ENCODE assay signal across 2 cellular contexts in the genomic region with DNA sequence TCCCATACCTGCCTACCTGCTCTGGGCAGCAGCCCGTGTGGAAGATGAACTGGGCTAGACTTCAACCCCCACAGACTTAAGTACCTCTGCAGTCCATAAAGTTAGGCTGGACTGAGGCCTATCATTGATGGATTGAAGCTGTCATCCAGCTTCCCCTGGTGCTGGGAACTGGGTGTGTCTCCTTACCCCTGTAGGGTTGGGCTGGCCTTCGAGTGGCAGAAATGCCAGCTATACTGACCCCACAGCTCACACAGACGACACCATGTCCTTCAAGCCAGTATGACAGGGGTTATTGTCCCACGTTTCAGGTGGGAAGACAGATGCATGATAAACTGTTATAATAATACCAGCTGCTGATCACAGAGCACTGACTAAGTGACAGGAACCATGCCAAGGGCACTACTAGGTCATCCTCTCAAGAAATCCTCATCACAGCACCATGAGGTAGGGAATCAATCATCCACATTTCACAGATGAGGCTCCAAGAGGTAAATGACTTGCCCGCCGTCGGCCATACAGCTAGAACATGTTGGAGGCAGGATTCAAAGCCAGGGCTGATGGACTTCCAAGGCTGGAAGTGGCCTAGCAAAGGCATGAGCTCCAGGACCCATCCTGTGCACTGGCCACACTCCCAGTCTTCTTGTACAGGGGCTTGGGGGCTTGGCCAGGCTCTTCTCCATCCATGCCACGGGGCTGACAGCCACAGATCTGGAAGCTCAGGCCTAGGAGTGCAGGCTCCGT.
TF ChIP-seq lines count a peak whose summit lies in the region.

A gene (minus strand): TSS at position 51 of the 741 bp plus-strand sequence. CDS start 465 bp downstream, outside the sequence.

TF ChIP-seq in HCT116, 20 proteins besides CTCF, POLR2A, EP300 and RAD21:
- TF ChIP-seq JUND (IDR thresholded peaks at IDR 0.05) (no peak), TCF7L2 (IDR thresholded peaks at IDR 0.05; ENCODE audit: borderline replicate concordance, extremely low read depth, insufficient read depth, insufficient read length) (no peak), EZH2phosphoT487 (IDR thresholded peaks at IDR 0.05; ENCODE audit: borderline replicate concordance) (no peak), ZFX (IDR thresholded peaks at IDR 0.05) (no peak), EZH2 (IDR thresholded peaks at IDR 0.05) (no peak), ZNF274 (IDR thresholded peaks at IDR 0.05; ENCODE audit: low read depth, low read length) (no peak), YY1 (IDR thresholded peaks at IDR 0.05; ENCODE audit: extremely low read depth, insufficient replicate concordance, low read depth, low read length) (no peak), EGR1 (IDR thresholded peaks at IDR 0.05; ENCODE audit: low read depth) (no peak)
- TF ChIP-seq, protein P1, sequence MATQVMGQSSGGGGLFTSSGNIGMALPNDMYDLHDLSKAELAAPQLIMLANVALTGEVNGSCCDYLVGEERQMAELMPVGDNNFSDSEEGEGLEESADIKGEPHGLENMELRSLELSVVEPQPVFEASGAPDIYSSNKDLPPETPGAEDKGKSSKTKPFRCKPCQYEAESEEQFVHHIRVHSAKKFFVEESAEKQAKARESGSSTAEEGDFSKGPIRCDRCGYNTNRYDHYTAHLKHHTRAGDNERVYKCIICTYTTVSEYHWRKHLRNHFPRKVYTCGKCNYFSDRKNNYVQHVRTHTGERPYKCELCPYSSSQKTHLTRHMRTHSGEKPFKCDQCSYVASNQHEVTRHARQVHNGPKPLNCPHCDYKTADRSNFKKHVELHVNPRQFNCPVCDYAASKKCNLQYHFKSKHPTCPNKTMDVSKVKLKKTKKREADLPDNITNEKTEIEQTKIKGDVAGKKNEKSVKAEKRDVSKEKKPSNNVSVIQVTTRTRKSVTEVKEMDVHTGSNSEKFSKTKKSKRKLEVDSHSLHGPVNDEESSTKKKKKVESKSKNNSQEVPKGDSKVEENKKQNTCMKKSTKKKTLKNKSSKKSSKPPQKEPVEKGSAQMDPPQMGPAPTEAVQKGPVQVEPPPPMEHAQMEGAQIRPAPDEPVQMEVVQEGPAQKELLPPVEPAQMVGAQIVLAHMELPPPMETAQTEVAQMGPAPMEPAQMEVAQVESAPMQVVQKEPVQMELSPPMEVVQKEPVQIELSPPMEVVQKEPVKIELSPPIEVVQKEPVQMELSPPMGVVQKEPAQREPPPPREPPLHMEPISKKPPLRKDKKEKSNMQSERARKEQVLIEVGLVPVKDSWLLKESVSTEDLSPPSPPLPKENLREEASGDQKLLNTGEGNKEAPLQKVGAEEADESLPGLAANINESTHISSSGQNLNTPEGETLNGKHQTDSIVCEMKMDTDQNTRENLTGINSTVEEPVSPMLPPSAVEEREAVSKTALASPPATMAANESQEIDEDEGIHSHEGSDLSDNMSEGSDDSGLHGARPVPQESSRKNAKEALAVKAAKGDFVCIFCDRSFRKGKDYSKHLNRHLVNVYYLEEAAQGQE (IDR thresholded peaks at IDR 0.05; ENCODE audit: low read depth), result no peak
- TF ChIP-seq, protein P2, sequence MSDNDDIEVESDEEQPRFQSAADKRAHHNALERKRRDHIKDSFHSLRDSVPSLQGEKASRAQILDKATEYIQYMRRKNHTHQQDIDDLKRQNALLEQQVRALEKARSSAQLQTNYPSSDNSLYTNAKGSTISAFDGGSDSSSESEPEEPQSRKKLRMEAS (IDR thresholded peaks at IDR 0.05), result no peak
- TF ChIP-seq, protein P3, sequence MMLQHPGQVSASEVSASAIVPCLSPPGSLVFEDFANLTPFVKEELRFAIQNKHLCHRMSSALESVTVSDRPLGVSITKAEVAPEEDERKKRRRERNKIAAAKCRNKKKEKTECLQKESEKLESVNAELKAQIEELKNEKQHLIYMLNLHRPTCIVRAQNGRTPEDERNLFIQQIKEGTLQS (IDR thresholded peaks at IDR 0.05), result no peak

TF ChIP-seq in K562, 482 proteins besides CTCF, POLR2A, EP300 and RAD21:
- TF ChIP-seq MEIS2 (IDR thresholded peaks at IDR 0.05; ENCODE audit: partially characterized antibody), result peak; percentile 25
- TF ChIP-seq JUND (IDR thresholded peaks at IDR 0.05; ENCODE audit: borderline replicate concordance, low read depth, low read length), result no peak
- no peak for TF ChIP-seq JUND (tag; IDR thresholded peaks at IDR 0.05; ENCODE audit: borderline replicate concordance, low read depth, low read length)
TF ChIP-seq in K562: peak in this region for 1.
